ENCODE assay signal across 14 cellular contexts in genomic region chr2:134465228-134465627, GRCh38.
DNase-seq lines count a peak whose midpoint lies in the region; ATAC-seq and TF ChIP-seq lines count a peak whose summit lies in the region.
"Had no signal": no experiment of that assay in that cellular context is flagged by ENCODE, and none has a peak within 500 bp of the region (broad histone marks: within the 10 kb centered on the region; RNA-seq: fewer than 3 reads in every experiment).

No MANE protein-coding gene starts in this region.

- no peaks in the 10 kb centered on the region for H3K9me2 ChIP-seq in GM23338 (ENCODE audit: insufficient read depth)

- peak; percentile 38 for DNase-seq in right atrium auricular region (ENCODE audit: low spot score)
- no peak for DNase-seq in Right ventricle myocardium superior
- DNase-seq in mesothelial cell of epicardium (ENCODE audit: low spot score in 2 of 2, unreplicated experiment in 2 of 2) = peak in 1 of 2 experiments; percentile 26
- peak; percentile 15 for DNase-seq in stomach
- no peak for DNase-seq in GM23338 (ENCODE audit: low spot score)
- DNase-seq in lower lobe of right lung = no peak
- DNase-seq in HT-29 (ENCODE audit: low spot score) = no peak
- DNase-seq: ACHN; CD4-positive, CD25-positive, alpha-beta regulatory T cell; DMS 273 treated with DMSO at 0.1 percent for 48 hours; GM23248; H7 had no signal

- H3K36me3 ChIP-seq in right atrium auricular region (no peaks in the 10 kb centered on the region), stomach (peaks cover 0 to 13% (median 0%) of the 10 kb centered on the region in 4 donors), GM23338 (ENCODE audit: insufficient read depth) (no peaks in the 10 kb centered on the region), lower lobe of right lung (no peaks in the 10 kb centered on the region)
- H3K36me3 ChIP-seq: BLaER1 treated with 17β-estradiol and CSF1 and Interleukin-3, amounts not matched to agents 10 nM and 100 nM had no signal

- TF ChIP-seq CTCF in right atrium auricular region (IDR thresholded peaks at IDR 0.05) (no peak), mesothelial cell of epicardium (IDR thresholded peaks at IDR 0.05; ENCODE audit: unreplicated experiment) (no peak), stomach (IDR thresholded peaks at IDR 0.05) (no peak), GM23338 (conservative IDR thresholded peaks at IDR 0.05; ENCODE audit: low read depth in 2 of 2) (no peak), lower lobe of right lung (IDR thresholded peaks at IDR 0.05) (no peak)

- no peak overlapping the region for H3K4me2 ChIP-seq in GM23338
- H3K4me2 ChIP-seq: BLaER1 treated with 17β-estradiol and CSF1 and Interleukin-3, amounts not matched to agents 10 nM and 100 nM had no signal

- no peaks in the 10 kb centered on the region for H3K9me3 Mint-ChIP-seq in mesothelial cell of epicardium
- no peaks in the 10 kb centered on the region for H3K9me3 Mint-ChIP-seq in GM23338
- H3K9me3 Mint-ChIP-seq: CD4-positive, CD25-positive, alpha-beta regulatory T cell had no signal

- peak overlapping the region; percentile 49 for H3K27ac Mint-ChIP-seq in mesothelial cell of epicardium
- no peak overlapping the region for H3K27ac Mint-ChIP-seq in GM23338

- no peak overlapping the region for H3K27ac ChIP-seq in right atrium auricular region
- H3K27ac ChIP-seq in stomach = no peak overlapping the region
- no peak overlapping the region for H3K27ac ChIP-seq in GM23338 (ENCODE audit: low read depth)
- no peak overlapping the region for H3K27ac ChIP-seq in lower lobe of right lung
- H3K27ac ChIP-seq: BLaER1 treated with 17β-estradiol and CSF1 and Interleukin-3, amounts not matched to agents 10 nM and 100 nM; GM23248; HL-60 had no signal

- H3K27me3 Mint-ChIP-seq in mesothelial cell of epicardium (ENCODE audit: low read depth) = peaks cover 14% of the 10 kb centered on the region
- H3K27me3 Mint-ChIP-seq in GM23338 (ENCODE audit: insufficient read depth, low read depth, poor library complexity) = peaks cover 6% of the 10 kb centered on the region
- H3K27me3 Mint-ChIP-seq: CD4-positive, CD25-positive, alpha-beta regulatory T cell had no signal

- ATAC-seq in Right ventricle myocardium superior (ENCODE audit: poor library complexity) = no peak
- no peak for ATAC-seq in GM23338
- no peak for ATAC-seq in lower lobe of right lung

- TF ChIP-seq POLR2A in stomach (IDR thresholded peaks at IDR 0.05) = no peak

- 63 to 83% (median 70%) methylated on average over 5 of the region's 5 CpGs for WGBS in stomach, 5 donors

- no peaks in the 10 kb centered on the region for H3K9me3 ChIP-seq in right atrium auricular region
- H3K9me3 ChIP-seq in stomach = no peaks in the 10 kb centered on the region
- no peaks in the 10 kb centered on the region for H3K9me3 ChIP-seq in lower lobe of right lung
- H3K9me3 ChIP-seq: BLaER1 treated with 17β-estradiol and CSF1 and Interleukin-3, amounts not matched to agents 10 nM and 100 nM had no signal

- no peak overlapping the region for H2AFZ ChIP-seq in GM23338
- H2AFZ ChIP-seq: GM23248 had no signal

- H3K4me3 Mint-ChIP-seq in mesothelial cell of epicardium = no peak overlapping the region
- H3K4me3 Mint-ChIP-seq in GM23338 = no peak overlapping the region
- H3K4me3 Mint-ChIP-seq: CD4-positive, CD25-positive, alpha-beta regulatory T cell had no signal

- H3K4me1 ChIP-seq in right atrium auricular region (peaks cover 0 to 5% of the 10 kb centered on the region in 2 donors), stomach (peaks cover 0 to 5% (median 2%) of the 10 kb centered on the region in 4 donors), GM23338 (ENCODE audit: insufficient read depth) (no peaks in the 10 kb centered on the region), lower lobe of right lung (no peaks in the 10 kb centered on the region)

- no peaks in the 10 kb centered on the region for H3K79me2 ChIP-seq in GM23338 (replicated peaks; ENCODE audit: insufficient read depth)

- H3K36me3 Mint-ChIP-seq in mesothelial cell of epicardium (no peaks in the 10 kb centered on the region), GM23338 (ENCODE audit: low read depth) (no peaks in the 10 kb centered on the region)
- H3K36me3 Mint-ChIP-seq: CD4-positive, CD25-positive, alpha-beta regulatory T cell had no signal

- no peaks in the 10 kb centered on the region for H4K20me1 ChIP-seq in GM23338 (replicated peaks; ENCODE audit: insufficient read depth)
- H4K20me1 ChIP-seq: BLaER1 treated with 17β-estradiol and CSF1 and Interleukin-3, amounts not matched to agents 10 nM and 100 nM had no signal

- H3K4me3 ChIP-seq in right atrium auricular region (no peak overlapping the region), stomach (no peak overlapping the region), GM23338 (no peak overlapping the region), lower lobe of right lung (no peak overlapping the region)
- H3K4me3 ChIP-seq: BLaER1 treated with 17β-estradiol and CSF1 and Interleukin-3, amounts not matched to agents 10 nM and 100 nM; GM23248 had no signal

- TF ChIP-seq EP300 in stomach (IDR thresholded peaks at IDR 0.05) = no peak

- H3K27me3 ChIP-seq in right atrium auricular region = no peaks in the 10 kb centered on the region
- H3K27me3 ChIP-seq in stomach = peaks cover 0 to 4% (median 0%) of the 10 kb centered on the region in 3 donors
- no peaks in the 10 kb centered on the region for H3K27me3 ChIP-seq in GM23338 (ENCODE audit: insufficient read depth)
- no peaks in the 10 kb centered on the region for H3K27me3 ChIP-seq in lower lobe of right lung (ENCODE audit: low read depth)
- H3K27me3 ChIP-seq: BLaER1 treated with 17β-estradiol and CSF1 and Interleukin-3, amounts not matched to agents 10 nM and 100 nM had no signal

- intact Hi-C loops in Right ventricle myocardium superior (cut with DNase I) = loop anchor here (10.0 kb wide), 1 partner anchor 300 kb away; no protein-coding TSS in a partner anchor
- intact Hi-C loops in stomach (cut with DNase I; ENCODE audit: low total_unique reads) = loop anchor here (10.0 kb wide), 1 partner anchor 440 kb away; no protein-coding TSS in a partner anchor
- intact Hi-C loops in lower lobe of right lung (cut with DNase I) = no loop called here

- H3F3A ChIP-seq in GM23338 (replicated peaks; ENCODE audit: low read depth) = no peaks in the 10 kb centered on the region

- peaks cover 2% of the 10 kb centered on the region for H3K4me1 Mint-ChIP-seq in mesothelial cell of epicardium
- peaks cover 8% of the 10 kb centered on the region for H3K4me1 Mint-ChIP-seq in GM23338

TF ChIP-seq in GM23338, 12 proteins besides CTCF, POLR2A, EP300 and RAD21 (continues in another document):
- no peak for TF ChIP-seq NANOG (IDR thresholded peaks at IDR 0.05; ENCODE audit: borderline replicate concordance)
- TF ChIP-seq ZNF114 (CRISPR knock-in tag; IDR thresholded peaks at IDR 0.05) = no peak
- TF ChIP-seq ZNF331 (CRISPR knock-in tag; IDR thresholded peaks at IDR 0.05; ENCODE audit: low read depth) = no peak

Comparison
In these comparisons a context has a peak if more than half of its experiments do, and no peak if none do; other contexts are left out.
1. DNase-seq: peak in right atrium auricular region (single experiment) and stomach (single experiment); none in Right ventricle myocardium superior (single experiment), GM23338 (single experiment), lower lobe of right lung (single experiment) and HT-29 (single experiment).